ENCODE assay signal across 17 cellular contexts in the genomic region with DNA sequence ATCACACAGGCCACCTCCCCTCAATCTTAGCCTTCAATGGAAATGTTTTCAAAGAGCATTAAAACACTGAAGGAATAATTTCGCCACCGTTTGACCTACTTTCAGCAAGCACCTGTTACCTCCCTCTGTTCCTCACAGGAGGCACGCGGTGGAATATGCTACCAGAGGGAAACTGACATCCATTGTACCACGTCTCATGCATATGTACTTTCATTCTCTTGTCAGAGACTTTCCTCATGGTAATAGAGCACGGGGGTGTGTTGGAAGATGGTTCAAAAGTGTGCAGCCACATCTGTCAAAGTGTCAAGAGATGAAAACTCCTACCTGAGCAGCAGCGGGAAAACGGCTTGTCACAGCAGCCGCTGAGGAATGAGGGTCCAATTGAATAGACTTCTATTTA.
DNase-seq lines count a peak whose midpoint lies in the region; ATAC-seq and TF ChIP-seq lines count a peak whose summit lies in the region.
"Had no signal": no experiment of that assay in that cellular context is flagged by ENCODE, and none has a peak within 500 bp of the region (broad histone marks: within the 10 kb centered on the region; RNA-seq: fewer than 3 reads in every experiment).

No MANE protein-coding gene starts in this region.

- intact Hi-C loops in gastrocnemius medialis (cut with DNase I; ENCODE audit: low total_unique reads): no loop called here

- in situ Hi-C loops in G401 (cut with HindIII; ENCODE audit: low sequenced_read_pairs): no loop called here
- in situ Hi-C loops in gastrocnemius medialis (cut with MboI; ENCODE audit: low sequenced_read_pairs in 4 of 4): no loop called here

- no peak for ATAC-seq in gastrocnemius medialis
- no peak for ATAC-seq in GM19324 (IDR thresholded peaks at IDR 0.05; ENCODE audit: low FRiP score, unreplicated experiment)
- ATAC-seq: A549 had no signal

- H3K27me3 ChIP-seq in neural cell (ENCODE audit: insufficient read depth, low read depth, low read length) (no peaks in the 10 kb centered on the region), gastrocnemius medialis (no peaks in the 10 kb centered on the region)

- TF ChIP-seq POLR2A in gastrocnemius medialis (IDR thresholded peaks at IDR 0.05): no peak

- peak overlapping the region; percentile 15 for H3K4me3 ChIP-seq in neural cell (ENCODE audit: low read length)
- no peak overlapping the region for H3K4me3 ChIP-seq in gastrocnemius medialis
- H3K4me3 ChIP-seq: A549, GM23248 had no signal

- H3K9me3 ChIP-seq in neural cell (ENCODE audit: low read length) (no peaks in the 10 kb centered on the region), gastrocnemius medialis (no peaks in the 10 kb centered on the region)
- H3K9me3 ChIP-seq: A549 had no signal

- no peaks in the 10 kb centered on the region for H3K79me2 ChIP-seq in neural cell (replicated peaks; ENCODE audit: insufficient read depth, low read length)

- TF ChIP-seq RAD21 in neural cell (conservative IDR thresholded peaks at IDR 0.05): peak; percentile 37

- H3K36me3 ChIP-seq in neural cell (ENCODE audit: insufficient read depth, low read length) (no peaks in the 10 kb centered on the region), gastrocnemius medialis (no peaks in the 10 kb centered on the region)

- peak overlapping the region; percentile 17 for H2AFZ ChIP-seq in neural cell (ENCODE audit: low read depth, low read length)
- H2AFZ ChIP-seq: GM23248 had no signal

- TF ChIP-seq CTCF in neural cell (IDR thresholded peaks at IDR 0.05; ENCODE audit: poor library complexity, severe bottlenecking) (no peak), gastrocnemius medialis (IDR thresholded peaks at IDR 0.05 in 4 of 5, conservative IDR thresholded peaks at IDR 0.05 in 1 of 5) (no peak)

- no peaks in the 10 kb centered on the region for H4K20me1 ChIP-seq in neural cell (ENCODE audit: insufficient read depth)

- H3K4me2 ChIP-seq in neural cell (ENCODE audit: low read length): peak overlapping the region; percentile 12
- H3K4me2 ChIP-seq: A549 had no signal

- no peaks in the 10 kb centered on the region for H3K4me1 ChIP-seq in gastrocnemius medialis
- H3K4me1 ChIP-seq: A549 had no signal

- no peaks in the 10 kb centered on the region for H3K9me2 ChIP-seq in neural cell (ENCODE audit: insufficient read depth, low read length)

- peak; percentile 93 for TF ChIP-seq EP300 in neural cell (conservative IDR thresholded peaks at IDR 0.05; ENCODE audit: poor library complexity, severe bottlenecking)

- no peaks in the 10 kb centered on the region for H3F3A ChIP-seq in neural cell (ENCODE audit: insufficient read depth, low read length, poor library complexity, severe bottlenecking)

- H3K9ac ChIP-seq in neural cell (ENCODE audit: low read length): no peak overlapping the region
- H3K9ac ChIP-seq: GM23248 had no signal

- H3K27ac ChIP-seq in neural cell (ENCODE audit: low read length) (peak overlapping the region; percentile 69), gastrocnemius medialis (no peak overlapping the region)
- H3K27ac ChIP-seq: A549, GM23248 had no signal

- DNase-seq in G401 (ENCODE audit: low spot score): peak; percentile 67
- peak; percentile 62 for DNase-seq in cerebellar cortex (ENCODE audit: low spot score)
- DNase-seq in putamen (ENCODE audit: low spot score): peak; percentile 83
- DNase-seq in gastrocnemius medialis: no peak
- no peak for DNase-seq in SK-N-DZ (ENCODE audit: low spot score)
- DNase-seq: 8988T; Calu3; CD4-positive, alpha-beta memory T cell; COR-L47; DMS53; DMS79 treated with DMSO at 0.1 percent for 48 hours; GM23248; H7; HCEC 1CT had no signal

TF ChIP-seq in neural cell, 6 proteins besides CTCF, POLR2A, EP300 and RAD21:
- no peak for TF ChIP-seq TAF1 (IDR thresholded peaks at IDR 0.05; ENCODE audit: low read depth)
- TF ChIP-seq POLR2AphosphoS5 (IDR thresholded peaks at IDR 0.05): peak; percentile 64
- TF ChIP-seq MXI1 (conservative IDR thresholded peaks at IDR 0.05; ENCODE audit: poor library complexity, severe bottlenecking): peak; percentile 68
- peak; percentile 30 for TF ChIP-seq SMC3 (conservative IDR thresholded peaks at IDR 0.05; ENCODE audit: poor library complexity)
- TF ChIP-seq, protein P1, sequence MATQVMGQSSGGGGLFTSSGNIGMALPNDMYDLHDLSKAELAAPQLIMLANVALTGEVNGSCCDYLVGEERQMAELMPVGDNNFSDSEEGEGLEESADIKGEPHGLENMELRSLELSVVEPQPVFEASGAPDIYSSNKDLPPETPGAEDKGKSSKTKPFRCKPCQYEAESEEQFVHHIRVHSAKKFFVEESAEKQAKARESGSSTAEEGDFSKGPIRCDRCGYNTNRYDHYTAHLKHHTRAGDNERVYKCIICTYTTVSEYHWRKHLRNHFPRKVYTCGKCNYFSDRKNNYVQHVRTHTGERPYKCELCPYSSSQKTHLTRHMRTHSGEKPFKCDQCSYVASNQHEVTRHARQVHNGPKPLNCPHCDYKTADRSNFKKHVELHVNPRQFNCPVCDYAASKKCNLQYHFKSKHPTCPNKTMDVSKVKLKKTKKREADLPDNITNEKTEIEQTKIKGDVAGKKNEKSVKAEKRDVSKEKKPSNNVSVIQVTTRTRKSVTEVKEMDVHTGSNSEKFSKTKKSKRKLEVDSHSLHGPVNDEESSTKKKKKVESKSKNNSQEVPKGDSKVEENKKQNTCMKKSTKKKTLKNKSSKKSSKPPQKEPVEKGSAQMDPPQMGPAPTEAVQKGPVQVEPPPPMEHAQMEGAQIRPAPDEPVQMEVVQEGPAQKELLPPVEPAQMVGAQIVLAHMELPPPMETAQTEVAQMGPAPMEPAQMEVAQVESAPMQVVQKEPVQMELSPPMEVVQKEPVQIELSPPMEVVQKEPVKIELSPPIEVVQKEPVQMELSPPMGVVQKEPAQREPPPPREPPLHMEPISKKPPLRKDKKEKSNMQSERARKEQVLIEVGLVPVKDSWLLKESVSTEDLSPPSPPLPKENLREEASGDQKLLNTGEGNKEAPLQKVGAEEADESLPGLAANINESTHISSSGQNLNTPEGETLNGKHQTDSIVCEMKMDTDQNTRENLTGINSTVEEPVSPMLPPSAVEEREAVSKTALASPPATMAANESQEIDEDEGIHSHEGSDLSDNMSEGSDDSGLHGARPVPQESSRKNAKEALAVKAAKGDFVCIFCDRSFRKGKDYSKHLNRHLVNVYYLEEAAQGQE (IDR thresholded peaks at IDR 0.05; ENCODE audit: borderline replicate concordance): peak; percentile 40

Comparison
In these comparisons a context has a peak if more than half of its experiments do, and no peak if none do; other contexts are left out.
1. DNase-seq: peak in G401 (single experiment), cerebellar cortex (single experiment) and putamen (single experiment); none in gastrocnemius medialis (0 of 2) and SK-N-DZ (single experiment).